In genomic region chr10:17028843-17029580, GRCh38 we compare ENCODE assay signal across 10 cellular contexts.
DNase-seq lines count a peak whose midpoint lies in the region; ATAC-seq and TF ChIP-seq lines count a peak whose summit lies in the region.
"Had no signal": no experiment of that assay in that cellular context is flagged by ENCODE, and none has a peak within 500 bp of the region (broad histone marks: within the 10 kb centered on the region; RNA-seq: fewer than 3 reads in every experiment).

No MANE protein-coding gene starts in this region.

- H3K36me3 ChIP-seq in lower lobe of right lung (no peaks in the 10 kb centered on the region), subcutaneous abdominal adipose tissue (ENCODE audit: control insufficient read depth in 5 of 5, insufficient read depth in 5 of 5, low read length in 5 of 5) (no peaks in the 10 kb centered on the region)

- POLR2A ChIA-PET in activated CD4-positive, alpha-beta T cell treated with anti-CD3 and anti-CD28 coated beads for 36 hours (lab: Charles Lee) = interaction anchor here (1.1 kb wide), 2 partner anchors 26 to 619 kb away, joined by 3 read pairs; no protein-coding TSS in a partner anchor

- H3K27me3 ChIP-seq in lower lobe of right lung (ENCODE audit: low read depth) (no peaks in the 10 kb centered on the region), subcutaneous abdominal adipose tissue (ENCODE audit: control insufficient read depth in 5 of 5, insufficient read depth in 4 of 5, low read length in 5 of 5) (no peaks in the 10 kb centered on the region)

- TF ChIP-seq CTCF in lower lobe of right lung (IDR thresholded peaks at IDR 0.05) = no peak

- H3K9me3 Mint-ChIP-seq in activated CD4-positive, alpha-beta T cell treated with anti-CD3 and anti-CD28 coated beads for 36 hours (ENCODE audit: low read depth) = no peaks in the 10 kb centered on the region
- H3K9me3 Mint-ChIP-seq in activated T-helper 1 cell treated with anti-CD3 and anti-CD28 coated beads, Interleukin-12 subunit alpha, Interleukin-12 subunit beta, Interleukin-2, Interleukin-4 antibody, amounts not matched to agents 30 ng/mL and 10 ng/mL and 1 ng/mL, durations not matched to agents 14 hours and 24 hours and 36 hours = no peaks in the 10 kb centered on the region

- ATAC-seq in activated CD4-positive, alpha-beta T cell treated with anti-CD3 and anti-CD28 coated beads for 36 hours = peak; percentile 1
- ATAC-seq in lower lobe of right lung (no peak), HG02678 (IDR thresholded peaks at IDR 0.05; ENCODE audit: unreplicated experiment) (no peak)

- peak; percentile 27 for DNase-seq in activated CD4-positive, alpha-beta T cell treated with anti-CD3 and anti-CD28 coated beads for 36 hours
- DNase-seq in activated CD4-positive, alpha-beta T cell treated with anti-CD3 and anti-CD28 coated beads, Interleukin-2, amount 50 U/mL, for 4 hours = no peak
- no peak for DNase-seq in activated T-helper 1 cell treated with anti-CD3 and anti-CD28 coated beads, Interleukin-12 subunit alpha, Interleukin-12 subunit beta, Interleukin-2, Interleukin-4 antibody, amounts not matched to agents 30 ng/mL and 10 ng/mL and 1 ng/mL, durations not matched to agents 14 hours and 24 hours and 36 hours (ENCODE audit: low spot score)
- DNase-seq in lower lobe of right lung (no peak), DMS114 treated with DMSO at 0.1 percent for 48 hours (lab: John Stamatoyannopoulos, UW; ENCODE audit: unreplicated experiment) (no peak), posterior vena cava (ENCODE audit: low spot score) (no peak)
- DNase-seq: glutamatergic neuron, T1000 had no signal

- intact Hi-C loops in activated CD4-positive, alpha-beta T cell treated with anti-CD3 and anti-CD28 coated beads for 36 hours (cut with DNase I, micrococcal nuclease) = loop anchor here (1.0 to 10.0 kb wide), 6 partner anchors 46 to 616 kb away; partner anchors contain the start of gene STAM (in 2 of the 2)
- intact Hi-C loops in activated T-helper 1 cell treated with anti-CD3 and anti-CD28 coated beads, Interleukin-12 subunit alpha, Interleukin-12 subunit beta, Interleukin-2, Interleukin-4 antibody, amounts not matched to agents 30 ng/mL and 10 ng/mL and 1 ng/mL, durations not matched to agents 14 hours and 24 hours and 36 hours (cut with micrococcal nuclease) = loop anchor here (1.0 to 10.0 kb wide), 14 partner anchors 32 to 1626 kb away; partner anchors contain the start of genes ARL5B, NSUN6, PTER and STAM
- intact Hi-C loops in lower lobe of right lung (cut with DNase I) (no loop called here), posterior vena cava (cut with DNase I) (no loop called here)

- H3K27ac ChIP-seq in lower lobe of right lung (peak overlapping the region; percentile 78), subcutaneous abdominal adipose tissue (ENCODE audit: low read depth, low read length) (peak overlapping the region; percentile 68)

- H3K4me3 Mint-ChIP-seq in activated CD4-positive, alpha-beta T cell treated with anti-CD3 and anti-CD28 coated beads for 36 hours = peak overlapping the region; percentile 61
- peak overlapping the region; percentile 73 for H3K4me3 Mint-ChIP-seq in activated T-helper 1 cell treated with anti-CD3 and anti-CD28 coated beads, Interleukin-12 subunit alpha, Interleukin-12 subunit beta, Interleukin-2, Interleukin-4 antibody, amounts not matched to agents 30 ng/mL and 10 ng/mL and 1 ng/mL, durations not matched to agents 14 hours and 24 hours and 36 hours

- H3K4me1 ChIP-seq in lower lobe of right lung (peaks cover 78% of the 10 kb centered on the region), subcutaneous abdominal adipose tissue (ENCODE audit: control insufficient read depth in 5 of 5, insufficient read depth in 5 of 5, low read length in 5 of 5) (peaks cover 10 to 48% (median 24%) of the 10 kb centered on the region in 5 donors)

- no peaks in the 10 kb centered on the region for H3K9me3 ChIP-seq in lower lobe of right lung
- no peaks in the 10 kb centered on the region for H3K9me3 ChIP-seq in subcutaneous abdominal adipose tissue (ENCODE audit: control insufficient read depth in 5 of 5, low read length in 5 of 5)

- H3K4me3 ChIP-seq in lower lobe of right lung (peak overlapping the region; percentile 29), subcutaneous abdominal adipose tissue (ENCODE audit: low read depth in 1 of 5, low read length in 5 of 5) (peak overlapping the region in 3 of 5 donors; percentile 29 to 49 (median 34))

- peaks cover 81% of the 10 kb centered on the region for H3K4me1 Mint-ChIP-seq in activated CD4-positive, alpha-beta T cell treated with anti-CD3 and anti-CD28 coated beads for 36 hours
- H3K4me1 Mint-ChIP-seq in activated T-helper 1 cell treated with anti-CD3 and anti-CD28 coated beads, Interleukin-12 subunit alpha, Interleukin-12 subunit beta, Interleukin-2, Interleukin-4 antibody, amounts not matched to agents 30 ng/mL and 10 ng/mL and 1 ng/mL, durations not matched to agents 14 hours and 24 hours and 36 hours (ENCODE audit: low read depth) = peaks cover 84% of the 10 kb centered on the region

- CTCF ChIA-PET in activated CD4-positive, alpha-beta T cell treated with anti-CD3 and anti-CD28 coated beads for 36 hours (lab: Charles Lee) = interaction anchor here (0.8 to 1.2 kb wide), 3 partner anchors 10 to 201 kb away, joined by 3 to 4 read pairs (median 3); no protein-coding TSS in a partner anchor

- H3K27me3 Mint-ChIP-seq in activated CD4-positive, alpha-beta T cell treated with anti-CD3 and anti-CD28 coated beads for 36 hours = no peaks in the 10 kb centered on the region
- peaks cover 8% of the 10 kb centered on the region for H3K27me3 Mint-ChIP-seq in activated T-helper 1 cell treated with anti-CD3 and anti-CD28 coated beads, Interleukin-12 subunit alpha, Interleukin-12 subunit beta, Interleukin-2, Interleukin-4 antibody, amounts not matched to agents 30 ng/mL and 10 ng/mL and 1 ng/mL, durations not matched to agents 14 hours and 24 hours and 36 hours (ENCODE audit: insufficient read depth)

- peak overlapping the region; percentile 90 for H3K27ac Mint-ChIP-seq in activated CD4-positive, alpha-beta T cell treated with anti-CD3 and anti-CD28 coated beads for 36 hours
- peak overlapping the region; percentile 73 for H3K27ac Mint-ChIP-seq in activated T-helper 1 cell treated with anti-CD3 and anti-CD28 coated beads, Interleukin-12 subunit alpha, Interleukin-12 subunit beta, Interleukin-2, Interleukin-4 antibody, amounts not matched to agents 30 ng/mL and 10 ng/mL and 1 ng/mL, durations not matched to agents 14 hours and 24 hours and 36 hours

- peak overlapping the region in 3 of 5 donors; percentile 11 to 58 (median 31) for H3K9ac ChIP-seq in subcutaneous abdominal adipose tissue (ENCODE audit: low read length in 5 of 5)

- H3K36me3 Mint-ChIP-seq in activated CD4-positive, alpha-beta T cell treated with anti-CD3 and anti-CD28 coated beads for 36 hours (ENCODE audit: low read depth) = no peaks in the 10 kb centered on the region
- peaks cover 5% of the 10 kb centered on the region for H3K36me3 Mint-ChIP-seq in activated T-helper 1 cell treated with anti-CD3 and anti-CD28 coated beads, Interleukin-12 subunit alpha, Interleukin-12 subunit beta, Interleukin-2, Interleukin-4 antibody, amounts not matched to agents 30 ng/mL and 10 ng/mL and 1 ng/mL, durations not matched to agents 14 hours and 24 hours and 36 hours (ENCODE audit: low read depth)

Comparison
In these comparisons a context has a peak if more than half of its experiments do, and no peak if none do; other contexts are left out.
1. intact Hi-C loops: an anchor here in activated CD4-positive, alpha-beta T cell treated with anti-CD3 and anti-CD28 coated beads for 36 hours (1.0 to 10.0 kb wide) and activated T-helper 1 cell treated with anti-CD3 and anti-CD28 coated beads, Interleukin-12 subunit alpha, Interleukin-12 subunit beta, Interleukin-2, Interleukin-4 antibody, amounts not matched to agents 30 ng/mL and 10 ng/mL and 1 ng/mL, durations not matched to agents 14 hours and 24 hours and 36 hours (1.0 to 10.0 kb wide); none called in lower lobe of right lung and posterior vena cava.